22 cellular contexts compared by ENCODE assay signal in genomic region chr3:113895964-113896363, GRCh38. TPM values are rescaled to one million over a fixed set of nuclear protein-coding genes. Genes with fewer than 3 reads are reported as not detected.
"Had no signal": no experiment of that assay in that cellular context is flagged by ENCODE, and none has a peak within 500 bp of the region (broad histone marks: within the 10 kb centered on the region; RNA-seq: fewer than 3 reads in every experiment).

No MANE protein-coding gene starts in this region.

- H3K27ac Mint-ChIP-seq: activated CD4-positive, alpha-beta memory T cell treated with anti-CD3 and anti-CD28 coated beads for 36 hours; activated CD4-positive, alpha-beta T cell treated with anti-CD3 and anti-CD28 coated beads, Interleukin-2, amount 10 ng/mL, durations not matched to agents 7 days and 5 days; activated naive CD4-positive, alpha-beta T cell treated with anti-CD3 and anti-CD28 coated beads for 36 hours; activated naive CD8-positive, alpha-beta T cell; T-helper 17 cell had no signal

- ATAC-seq: activated T-cell treated with anti-CD3 and anti-CD28 coated beads, Interleukin-2, amount 50 U/mL, for 4 hours; T-helper 17 cell had no signal

- FAIRE-seq: TTC549 had no signal

- H3K27ac ChIP-seq: brain microvascular endothelial cell had no signal

- H3K36me3 ChIP-seq: brain microvascular endothelial cell had no signal

- H3K4me3 Mint-ChIP-seq: activated CD4-positive, alpha-beta memory T cell treated with anti-CD3 and anti-CD28 coated beads for 36 hours; activated CD4-positive, alpha-beta T cell treated with anti-CD3 and anti-CD28 coated beads, Interleukin-2, amount 10 ng/mL, durations not matched to agents 7 days and 5 days; activated naive CD4-positive, alpha-beta T cell treated with anti-CD3 and anti-CD28 coated beads for 36 hours; activated naive CD8-positive, alpha-beta T cell; activated T-cell treated with anti-CD3 and anti-CD28 coated beads, Interleukin-2, amount 50 U/mL, for 4 hours; T-helper 17 cell had no signal

- DNase-seq: activated CD4-positive, alpha-beta memory T cell treated with anti-CD3 and anti-CD28 coated beads for 36 hours; activated CD4-positive, alpha-beta T cell treated with anti-CD3 and anti-CD28 coated beads, Interleukin-2, amount 10 ng/mL, durations not matched to agents 7 days and 5 days; activated CD4-positive, CD25-positive, alpha-beta regulatory T cell; activated CD8-positive, alpha-beta memory T cell treated with anti-CD3 and anti-CD28 coated beads for 24 hours; activated effector memory CD4-positive, alpha-beta T cell treated with anti-CD3 and anti-CD28 coated beads, Interleukin-2, amount 50 U/mL, for 16 hours; activated naive CD4-positive, alpha-beta T cell treated with anti-CD3 and anti-CD28 coated beads for 36 hours; activated T-cell treated with anti-CD3 and anti-CD28 coated beads, Interleukin-2, amount 50 U/mL, for 4 hours; brain microvascular endothelial cell; cerebellar nuclear complex; KG1; NCI-H1092; NCI-H1417; NCI-H1694; NCI-H2029; NCI-H510A treated with DMSO at 0.1 percent for 48 hours; NCI-H69; NK-92 treated with Interleukin-12 subunit alpha and Interleukin-12 subunit beta, amount 100 ng/mL, for 24 hours; SHP77 treated with DMSO at 0.1 percent for 48 hours; T-helper 17 cell; T-helper 9 cell had no signal

- H3K36me3 Mint-ChIP-seq: activated CD4-positive, alpha-beta memory T cell treated with anti-CD3 and anti-CD28 coated beads for 36 hours; activated naive CD8-positive, alpha-beta T cell had no signal

- H3K27me3 ChIP-seq: brain microvascular endothelial cell had no signal

- H3K27me3 Mint-ChIP-seq: activated CD4-positive, alpha-beta memory T cell treated with anti-CD3 and anti-CD28 coated beads for 36 hours; activated naive CD8-positive, alpha-beta T cell; T-helper 17 cell had no signal

- H3K9me3 Mint-ChIP-seq: activated CD4-positive, alpha-beta memory T cell treated with anti-CD3 and anti-CD28 coated beads for 36 hours; activated CD4-positive, alpha-beta T cell treated with anti-CD3 and anti-CD28 coated beads, Interleukin-2, amount 10 ng/mL, durations not matched to agents 7 days and 5 days; activated naive CD4-positive, alpha-beta T cell treated with anti-CD3 and anti-CD28 coated beads for 36 hours; activated T-cell treated with anti-CD3 and anti-CD28 coated beads, Interleukin-2, amount 50 U/mL, for 4 hours had no signal

RNA-seq across cellular contexts. Expression of gene GRAMD1C, which starts 57.4 kb away (rescaled TPM):
- total RNA-seq: activated T-cell treated with anti-CD3 and anti-CD28 coated beads, Interleukin-2, amount 50 U/mL, for 4 hours had no signal
